In the genomic region with DNA sequence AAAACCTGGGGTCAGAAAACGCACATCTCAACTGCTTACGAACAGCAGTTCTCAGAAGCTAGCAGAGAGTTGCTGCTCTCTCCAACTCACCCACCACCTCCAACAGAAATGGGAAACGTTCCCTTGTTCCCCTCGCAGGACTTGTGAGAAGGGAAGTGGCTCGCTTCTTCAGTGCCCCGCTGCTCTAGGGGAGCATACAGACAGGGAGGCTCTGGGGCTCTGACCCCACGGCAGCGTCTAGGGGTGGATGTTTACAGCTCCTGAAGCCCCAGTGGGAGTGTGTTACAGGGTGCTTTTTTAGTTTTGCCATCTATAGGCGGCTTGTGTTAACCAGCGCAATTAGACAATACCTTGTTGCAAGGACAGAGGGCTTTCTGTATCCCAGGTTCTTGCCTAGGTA, we compare ENCODE assay signal across 23 cellular contexts.
"Had no signal": no experiment of that assay in that cellular context is flagged by ENCODE, and none has a peak within 500 bp of the region (broad histone marks: within the 10 kb centered on the region; RNA-seq: fewer than 3 reads in every experiment).

No MANE protein-coding gene starts in this region.

- H3K4me1 Mint-ChIP-seq: immature natural killer cell; memory B cell; mesothelial cell of epicardium; naive B cell; naive thymus-derived CD8-positive, alpha-beta T cell had no signal

- H3K27ac Mint-ChIP-seq: immature natural killer cell; memory B cell; mesothelial cell of epicardium; naive thymus-derived CD8-positive, alpha-beta T cell had no signal

- H3K27me3 ChIP-seq: dorsolateral prefrontal cortex, esophagus muscularis mucosa, foreskin keratinocyte, gastroesophageal sphincter, heart left ventricle, hepatocyte, left lung had no signal

- H3K9me3 ChIP-seq: esophagus muscularis mucosa, gastroesophageal sphincter, heart left ventricle, left lung, lower lobe of right lung, mucosa of descending colon had no signal

- H3K4me2 ChIP-seq: hepatocyte had no signal

- H2AFZ ChIP-seq: hepatocyte had no signal

- ATAC-seq: foreskin keratinocyte; gastroesophageal sphincter; heart left ventricle; left colon; left lung; left ventricle myocardium superior; lower lobe of right lung; mucosa of descending colon; naive thymus-derived CD8-positive, alpha-beta T cell had no signal

- H3K36me3 ChIP-seq: esophagus muscularis mucosa, gastroesophageal sphincter, heart left ventricle, left lung, lower lobe of right lung had no signal

- H3K27me3 Mint-ChIP-seq: naive B cell had no signal

- H3K36me3 Mint-ChIP-seq: immature natural killer cell; memory B cell; mesothelial cell of epicardium; naive B cell; naive thymus-derived CD8-positive, alpha-beta T cell had no signal

- H3K4me3 ChIP-seq: coronary artery, dorsolateral prefrontal cortex, esophagus muscularis mucosa, gastroesophageal sphincter, heart left ventricle, hepatocyte, left lung, lower lobe of right lung, mucosa of descending colon had no signal

- H3K4me1 ChIP-seq: esophagus muscularis mucosa, gastroesophageal sphincter, heart left ventricle, left lung, lower lobe of right lung had no signal

- H3K79me2 ChIP-seq: hepatocyte had no signal

- H3K4me3 Mint-ChIP-seq: immature natural killer cell; memory B cell; mesothelial cell of epicardium; naive B cell; naive thymus-derived CD8-positive, alpha-beta T cell had no signal

- H3K9me3 Mint-ChIP-seq: memory B cell; mesothelial cell of epicardium; naive thymus-derived CD8-positive, alpha-beta T cell had no signal

- H3K27ac ChIP-seq: coronary artery, dorsolateral prefrontal cortex, esophagus muscularis mucosa, foreskin keratinocyte, gastroesophageal sphincter, heart left ventricle, hepatocyte, left lung, lower lobe of right lung had no signal

- DNase-seq: dermis blood vessel endothelial cell; dorsolateral prefrontal cortex; effector CD4-positive, alpha-beta T cell; effector memory CD4-positive, alpha-beta T cell; foreskin keratinocyte; heart left ventricle; hypothalamus; immature natural killer cell; islet precursor cell; kidney glomerular epithelial cell; left colon; left ventricle myocardium superior; lower lobe of right lung; mucosa of descending colon; naive B cell; naive thymus-derived CD8-positive, alpha-beta T cell had no signal
